In genomic region chr16:73732143-73732542, GRCh38 we compare ENCODE assay signal across 1 cellular context.
TF ChIP-seq lines count a peak whose summit lies in the region.

No MANE protein-coding gene starts in this region.

TF ChIP-seq in HepG2, 621 proteins besides CTCF, POLR2A, EP300 and RAD21 (continued from another document and continues in another):
- TF ChIP-seq NFAT5 (CRISPR knock-in tag; IDR thresholded peaks at IDR 0.05) (no peak), CREB1 (IDR thresholded peaks at IDR 0.05) (no peak), CREB1 (CRISPR knock-in tag; IDR thresholded peaks at IDR 0.05) (no peak), RELA (CRISPR knock-in tag; IDR thresholded peaks at IDR 0.05) (no peak), GFI1 (CRISPR knock-in tag; IDR thresholded peaks at IDR 0.05; ENCODE audit: borderline replicate concordance) (0 out of 2 replicates have a peak, but pooled peaks have one; percentile 23), FOXJ3 (CRISPR knock-in tag; IDR thresholded peaks at IDR 0.05; ENCODE audit: borderline replicate concordance) (peak; percentile 45; the same call in 1 of the 2 replicates), KMT2A (CRISPR knock-in tag; IDR thresholded peaks at IDR 0.05) (no peak), REPIN1 (CRISPR knock-in tag; IDR thresholded peaks at IDR 0.05; ENCODE audit: borderline replicate concordance, low read depth) (no peak), REL (CRISPR knock-in tag; conservative IDR thresholded peaks at IDR 0.05) (no peak), FOXK1 (CRISPR knock-in tag; IDR thresholded peaks at IDR 0.05; ENCODE audit: borderline replicate concordance, low read depth) (no peak), EHMT2 (IDR thresholded peaks at IDR 0.05; ENCODE audit: borderline replicate concordance, low read depth, low read length) (peak; percentile 61; the same call in 1 of the 2 replicates), ZNF329 (CRISPR knock-in tag; IDR thresholded peaks at IDR 0.05; ENCODE audit: low read depth) (no peak), ZNF644 (CRISPR knock-in tag; IDR thresholded peaks at IDR 0.05; ENCODE audit: low read depth) (peak; percentile 86; the same call in 1 of the 2 replicates), NFE2 (CRISPR knock-in tag; IDR thresholded peaks at IDR 0.05) (no peak), TSC22D2 (CRISPR knock-in tag; IDR thresholded peaks at IDR 0.05; ENCODE audit: borderline replicate concordance) (no peak), GABPA (IDR thresholded peaks at IDR 0.05; ENCODE audit: low read depth, low read length) (no peak), GABPA (CRISPR knock-in tag; IDR thresholded peaks at IDR 0.05; ENCODE audit: low read depth) (no peak), ELF1 (CRISPR knock-in tag; IDR thresholded peaks at IDR 0.05) (no peak), ZNF781 (CRISPR knock-in tag; IDR thresholded peaks at IDR 0.05; ENCODE audit: borderline replicate concordance, not compliant biosample characterization) (no peak), SP2 (CRISPR knock-in tag; IDR thresholded peaks at IDR 0.05) (no peak), TCF12 (IDR thresholded peaks at IDR 0.05) (no peak), TCF12 (CRISPR knock-in tag; IDR thresholded peaks at IDR 0.05) (no peak), ZNF569 (CRISPR knock-in tag; IDR thresholded peaks at IDR 0.05; ENCODE audit: borderline replicate concordance) (no peak), BRCA1 (CRISPR knock-in tag; IDR thresholded peaks at IDR 0.05) (no peak), CBFB (CRISPR knock-in tag; IDR thresholded peaks at IDR 0.05) (no peak), HNRNPLL (IDR thresholded peaks at IDR 0.05; ENCODE audit: low read depth, low read length, poor library complexity, severe bottlenecking) (no peak), TOE1 (CRISPR knock-in tag; IDR thresholded peaks at IDR 0.05) (no peak), HNF4G (IDR thresholded peaks at IDR 0.05; ENCODE audit: borderline replicate concordance, low read depth, low read length) (peak; percentile 50; the same call in 1 of the 2 replicates), HNF4G (CRISPR knock-in tag; IDR thresholded peaks at IDR 0.05; ENCODE audit: borderline replicate concordance, low read depth) (no peak), ZHX2 (IDR thresholded peaks at IDR 0.05; ENCODE audit: low read depth) (no peak), ZHX2 (CRISPR knock-in tag; IDR thresholded peaks at IDR 0.05; ENCODE audit: borderline replicate concordance) (no peak), FOXA1 (IDR thresholded peaks at IDR 0.05) (no peak), FOXA1 (CRISPR knock-in tag; IDR thresholded peaks at IDR 0.05) (peak; percentile 34; the same call in 1 of the 2 replicates), ZFP37 (CRISPR knock-in tag; IDR thresholded peaks at IDR 0.05; ENCODE audit: borderline replicate concordance) (no peak), NR2F1 (CRISPR knock-in tag; IDR thresholded peaks at IDR 0.05) (no peak), HNF4A (CRISPR knock-in tag; IDR thresholded peaks at IDR 0.05) (peak; percentile 82), ZNF431 (CRISPR knock-in tag; IDR thresholded peaks at IDR 0.05; ENCODE audit: borderline replicate concordance, low read depth) (no peak), ZNF558 (CRISPR knock-in tag; IDR thresholded peaks at IDR 0.05; ENCODE audit: borderline replicate concordance) (no peak), MAF1 (CRISPR knock-in tag; IDR thresholded peaks at IDR 0.05; ENCODE audit: borderline replicate concordance) (no peak), SOX13 (IDR thresholded peaks at IDR 0.05) (no peak), SOX13 (CRISPR knock-in tag; conservative IDR thresholded peaks at IDR 0.05 in 1 of 2, IDR thresholded peaks at IDR 0.05 in 1 of 2) (peak in 1 of 2 experiments; percentile 15; a peak in 1 of 4 replicates), NR0B2 (CRISPR knock-in tag; IDR thresholded peaks at IDR 0.05) (no peak), AGO2 (optimal IDR thresholded peaks at IDR 0.05; ENCODE audit: low read depth, low read length) (no peak), FOXM1 (CRISPR knock-in tag; IDR thresholded peaks at IDR 0.05) (no peak), ATAD3A (CRISPR knock-in tag; IDR thresholded peaks at IDR 0.05) (no peak), ZNF550 (CRISPR knock-in tag; IDR thresholded peaks at IDR 0.05; ENCODE audit: borderline replicate concordance) (no peak), HHEX (CRISPR knock-in tag; IDR thresholded peaks at IDR 0.05) (no peak), ZNF30 (CRISPR knock-in tag; IDR thresholded peaks at IDR 0.05) (no peak), STAT5B (CRISPR knock-in tag; IDR thresholded peaks at IDR 0.05) (no peak), ZZZ3 (CRISPR knock-in tag; IDR thresholded peaks at IDR 0.05; ENCODE audit: borderline replicate concordance) (no peak), ZNF839 (CRISPR knock-in tag; IDR thresholded peaks at IDR 0.05; ENCODE audit: borderline replicate concordance) (no peak), HMG20B (CRISPR knock-in tag; conservative IDR thresholded peaks at IDR 0.05) (no peak), ZBTB4 (CRISPR knock-in tag; IDR thresholded peaks at IDR 0.05; ENCODE audit: borderline replicate concordance) (no peak), DDIT3 (CRISPR knock-in tag; IDR thresholded peaks at IDR 0.05) (no peak), GLI4 (CRISPR knock-in tag; IDR thresholded peaks at IDR 0.05; ENCODE audit: borderline replicate concordance) (no peak), ZNF263 (CRISPR knock-in tag; IDR thresholded peaks at IDR 0.05) (no peak), ZFY (CRISPR knock-in tag; IDR thresholded peaks at IDR 0.05) (peak; percentile 27; the same call in 1 of the 2 replicates), FOSL2 (CRISPR knock-in tag; IDR thresholded peaks at IDR 0.05) (no peak), ZNF703 (CRISPR knock-in tag; IDR thresholded peaks at IDR 0.05; ENCODE audit: borderline replicate concordance) (no peak)
